1 cellular context compared by ENCODE assay signal in genomic region chr5:126780165-126780827, GRCh38.
TF ChIP-seq lines count a peak whose summit lies in the region.

No MANE protein-coding gene starts in this region.

TF ChIP-seq in HepG2, 621 proteins besides CTCF, POLR2A, EP300 and RAD21 (continued from another document):
- TF ChIP-seq ARID5B (CRISPR knock-in tag; IDR thresholded peaks at IDR 0.05) (peak; percentile 30; the same call in 1 of the 2 replicates), ZNF652 (CRISPR knock-in tag; IDR thresholded peaks at IDR 0.05; ENCODE audit: borderline replicate concordance, low read depth) (peak; percentile 88), HMGXB4 (CRISPR knock-in tag; IDR thresholded peaks at IDR 0.05; ENCODE audit: borderline replicate concordance in 1 of 2, low read depth in 1 of 2) (0 out of 4 replicates have a peak, but pooled peaks of 1 of the 2 experiments have one; percentile 14), ZFP90 (CRISPR knock-in tag; IDR thresholded peaks at IDR 0.05; ENCODE audit: borderline replicate concordance) (no peak), ZNF816 (CRISPR knock-in tag; IDR thresholded peaks at IDR 0.05; ENCODE audit: borderline replicate concordance) (no peak), STAG1 (CRISPR knock-in tag; IDR thresholded peaks at IDR 0.05) (peak; percentile 69), NFYC (CRISPR knock-in tag; IDR thresholded peaks at IDR 0.05) (no peak), CREB1 (IDR thresholded peaks at IDR 0.05) (no peak), CREB1 (CRISPR knock-in tag; IDR thresholded peaks at IDR 0.05) (0 out of 2 replicates have a peak, but pooled peaks have one; percentile 16), ONECUT2 (CRISPR knock-in tag; IDR thresholded peaks at IDR 0.05) (peak; percentile 18; the same call in 1 of the 2 replicates), TSC22D2 (CRISPR knock-in tag; IDR thresholded peaks at IDR 0.05; ENCODE audit: borderline replicate concordance) (no peak), GATAD2A (CRISPR knock-in tag; IDR thresholded peaks at IDR 0.05) (peak; percentile 23; the same call in 1 of the 2 replicates)
TF ChIP-seq in HepG2: peak in this region for 8.
